ENCODE assay signal across 8 cellular contexts in genomic region chr5:180718810-180719453, GRCh38. TPM values are rescaled to one million over a fixed set of nuclear protein-coding genes. Genes with fewer than 3 reads are reported as not detected.
DNase-seq lines count a peak whose midpoint lies in the region; ATAC-seq and TF ChIP-seq lines count a peak whose summit lies in the region.

No MANE protein-coding gene starts in this region.

- H3K27me3 ChIP-seq in uterus: peaks cover 0 to under 1% of the 10 kb centered on the region in 2 donors

- no peak overlapping the region for H3K27ac ChIP-seq in uterus

- TF ChIP-seq POLR2A in uterus (IDR thresholded peaks at IDR 0.05): no peak

- ATAC-seq in GM18517 (IDR thresholded peaks at IDR 0.05; ENCODE audit: unreplicated experiment) (no peak), GM18868 (IDR thresholded peaks at IDR 0.05; ENCODE audit: unreplicated experiment) (no peak)

- no peak overlapping the region for H3K4me3 ChIP-seq in uterus

- H3K36me3 ChIP-seq in uterus: no peaks in the 10 kb centered on the region

- DNase-seq in AML-193 (lab: John Stamatoyannopoulos, UW) (peak; percentile 13 to 29), GM10266 (ENCODE audit: extremely low spot score) (peak; percentile 35), NOMO-1 treated with dmso at 0.1 percent for 144 hours (lab: John Stamatoyannopoulos, UW; ENCODE audit: unreplicated experiment) (peak; percentile 0), astrocyte of the hippocampus (ENCODE audit: low read depth, low spot score) (peak; percentile 45), left kidney (ENCODE audit: low read depth, low spot score) (peak; percentile 74), uterus (no peak)

- intact Hi-C loops in uterus (cut with DNase I; ENCODE audit: low total_unique reads): no loop called here

- TF ChIP-seq CTCF in GM10266 (IDR thresholded peaks at IDR 0.05; ENCODE audit: control insufficient read depth, insufficient read depth, low read depth, missing control alignments) (peak; percentile 65), uterus (IDR thresholded peaks at IDR 0.05) (peak in 3 of 4 experiments; percentile 30 to 32 (median 32))

- no peaks in the 10 kb centered on the region for H3K9me3 ChIP-seq in uterus

- no peaks in the 10 kb centered on the region for H3K4me1 ChIP-seq in uterus

RNA-seq across cellular contexts. Expression of gene OR2Y1, which starts 20.9 kb away (rescaled TPM):
- total RNA-seq in uterus: not detected

Comparison
In these comparisons a context has a peak if more than half of its experiments do, and no peak if none do; other contexts are left out.
1. DNase-seq: peak in AML-193 (2 of 2), GM10266 (single experiment), NOMO-1 treated with dmso at 0.1 percent for 144 hours (single experiment), astrocyte of the hippocampus (single experiment) and left kidney (single experiment); none in uterus (0 of 2).